In the genomic region with DNA sequence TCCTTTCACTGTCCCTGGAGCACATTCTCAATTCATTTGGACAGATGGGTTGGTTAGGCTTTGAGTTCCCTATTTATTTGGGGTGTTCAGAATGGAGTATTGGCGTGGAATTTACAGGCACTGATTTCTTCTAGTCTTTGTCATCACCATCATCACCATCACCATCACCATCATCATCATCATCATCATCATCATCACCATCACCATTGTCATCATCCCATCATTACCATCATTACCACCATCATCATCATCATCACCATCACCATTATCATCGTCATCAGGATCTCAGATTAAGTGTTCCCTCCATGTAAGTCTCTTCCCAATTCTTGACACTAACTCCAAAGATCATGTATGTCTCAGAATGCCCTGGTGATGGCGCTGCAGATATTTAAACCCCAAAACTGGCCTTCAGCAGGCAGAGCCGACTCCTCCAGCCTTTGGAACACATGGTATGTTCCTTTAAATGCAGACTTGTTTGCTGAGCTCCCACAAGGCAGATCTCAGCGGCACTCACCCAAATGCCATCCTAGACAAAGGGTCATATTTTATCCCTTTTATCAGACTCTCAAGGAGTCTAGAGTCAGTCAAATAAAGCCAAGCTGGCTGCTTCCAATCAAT, we compare ENCODE assay signal across 16 cellular contexts. TPM values are rescaled to one million over a fixed set of nuclear protein-coding genes. Genes with fewer than 3 reads are reported as not detected.
DNase-seq lines count a peak whose midpoint lies in the region; ATAC-seq and TF ChIP-seq lines count a peak whose summit lies in the region.
"Had no signal": no experiment of that assay in that cellular context is flagged by ENCODE, and none has a peak within 500 bp of the region (broad histone marks: within the 10 kb centered on the region; RNA-seq: fewer than 3 reads in every experiment).

No MANE protein-coding gene starts in this region.

- H3K4me3 Mint-ChIP-seq in activated naive CD4-positive, alpha-beta T cell treated with anti-CD3 and anti-CD28 coated beads for 36 hours = no peak overlapping the region
- H3K4me3 Mint-ChIP-seq in type B pancreatic cell = no peak overlapping the region
- H3K4me3 Mint-ChIP-seq: neural crest cell had no signal

- peak; percentile 8 for DNase-seq in activated naive CD4-positive, alpha-beta T cell treated with anti-CD3 and anti-CD28 coated beads for 36 hours
- DNase-seq in activated naive CD4-positive, alpha-beta T cell treated with anti-CD3 and anti-CD28 coated beads, Interleukin-2, amount 50 U/mL, for 16 hours = no peak
- DNase-seq in PC-3 (peak; percentile 45), fibroblast of villous mesenchyme (ENCODE audit: low read depth) (peak; percentile 32), type B pancreatic cell (ENCODE audit: extremely low spot score, unreplicated experiment) (no peak), NCI-H2029 treated with DMSO at 0.1 percent for 48 hours (lab: John Stamatoyannopoulos, UW) (no peak), suprapubic skin (ENCODE audit: low spot score in 2 of 2) (no peak)
- DNase-seq: activated CD4-positive, alpha-beta T cell treated with anti-CD3 and anti-CD28 coated beads for 4 hours; caudate nucleus; left cardiac atrium; NCI-H2171; stimulated activated CD8-positive, alpha-beta memory T cell treated with anti-CD3 and anti-CD28 coated beads, Interleukin-4, amount 100 ng/mL, for 48 hours had no signal

- H4K20me1 ChIP-seq in PC-3 (ENCODE audit: low read length) = no peaks in the 10 kb centered on the region
- H4K20me1 ChIP-seq: BLaER1 had no signal

- POLR2A ChIA-PET in PC-3 (lab: Charles Lee; ENCODE audit: unreplicated experiment) = no interaction called here

- TF ChIP-seq POLR2A in suprapubic skin (IDR thresholded peaks at IDR 0.05) = no peak

- no peak overlapping the region for H2AFZ ChIP-seq in PC-3 (ENCODE audit: low read length)

- H3K9me3 ChIP-seq in PC-3 (ENCODE audit: low read length) = no peaks in the 10 kb centered on the region
- H3K9me3 ChIP-seq in suprapubic skin = no peaks in the 10 kb centered on the region
- H3K9me3 ChIP-seq: BLaER1 had no signal

- no peaks in the 10 kb centered on the region for H3F3A ChIP-seq in PC-3 (ENCODE audit: low read length, unreplicated experiment)

- H3K9me2 ChIP-seq in PC-3 (replicated peaks; ENCODE audit: low read length) = no peaks in the 10 kb centered on the region

- H3K4me1 Mint-ChIP-seq in activated naive CD4-positive, alpha-beta T cell treated with anti-CD3 and anti-CD28 coated beads for 36 hours (ENCODE audit: low read depth) = no peaks in the 10 kb centered on the region
- H3K4me1 Mint-ChIP-seq in type B pancreatic cell (ENCODE audit: unreplicated experiment) = no peaks in the 10 kb centered on the region
- H3K4me1 Mint-ChIP-seq: neural crest cell had no signal

- H3K9me3 Mint-ChIP-seq in activated naive CD4-positive, alpha-beta T cell treated with anti-CD3 and anti-CD28 coated beads for 36 hours = no peaks in the 10 kb centered on the region
- H3K9me3 Mint-ChIP-seq in type B pancreatic cell = no peaks in the 10 kb centered on the region
- H3K9me3 Mint-ChIP-seq: neural crest cell had no signal

- no peak overlapping the region for H3K4me3 ChIP-seq in PC-3 (ENCODE audit: low read length)
- H3K4me3 ChIP-seq in fibroblast of villous mesenchyme (ENCODE audit: low read depth, low read length) = no peak overlapping the region
- no peak overlapping the region for H3K4me3 ChIP-seq in suprapubic skin
- H3K4me3 ChIP-seq: BLaER1 had no signal

- H3K27me3 Mint-ChIP-seq in activated naive CD4-positive, alpha-beta T cell treated with anti-CD3 and anti-CD28 coated beads for 36 hours (ENCODE audit: low read depth) = peaks cover 2% of the 10 kb centered on the region
- no peaks in the 10 kb centered on the region for H3K27me3 Mint-ChIP-seq in type B pancreatic cell

- H3K9ac ChIP-seq in PC-3 (ENCODE audit: low read length) = no peak overlapping the region
- H3K9ac ChIP-seq: BLaER1 had no signal

- 42% methylated on average over 5 of the region's 5 CpGs for WGBS in suprapubic skin

- H3K79me2 ChIP-seq in PC-3 (ENCODE audit: low read length) = no peaks in the 10 kb centered on the region

- no peaks in the 10 kb centered on the region for H3K36me3 Mint-ChIP-seq in activated naive CD4-positive, alpha-beta T cell treated with anti-CD3 and anti-CD28 coated beads for 36 hours (ENCODE audit: low read depth)
- no peaks in the 10 kb centered on the region for H3K36me3 Mint-ChIP-seq in type B pancreatic cell

- ATAC-seq in PC-3 (no peak), HG03025 (IDR thresholded peaks at IDR 0.05; ENCODE audit: low FRiP score, unreplicated experiment) (no peak)
- ATAC-seq: left cardiac atrium, SK-N-SH treated with all-trans-retinoic acid at 6 μM for 48 hours had no signal

- TF ChIP-seq CTCF in PC-3 (conservative IDR thresholded peaks at IDR 0.05; ENCODE audit: low read depth, low read length) (peak; percentile 45), fibroblast of villous mesenchyme (IDR thresholded peaks at IDR 0.05; ENCODE audit: insufficient read depth, low read depth, low read length) (peak; percentile 32), type B pancreatic cell (conservative IDR thresholded peaks at IDR 0.05) (peak; percentile 39), suprapubic skin (IDR thresholded peaks at IDR 0.05) (no peak)

- H3K27ac ChIP-seq in PC-3 (ENCODE audit: low read length) = no peak overlapping the region
- no peak overlapping the region for H3K27ac ChIP-seq in suprapubic skin
- H3K27ac ChIP-seq: BLaER1 had no signal

- H3K27ac Mint-ChIP-seq in activated naive CD4-positive, alpha-beta T cell treated with anti-CD3 and anti-CD28 coated beads for 36 hours = no peak overlapping the region
- no peak overlapping the region for H3K27ac Mint-ChIP-seq in type B pancreatic cell

- no TSS peak for BruUV-seq in PC-3 (replicated peaks; lab: Mats Ljungman, UMichigan)

- H3K4me2 ChIP-seq in PC-3 (ENCODE audit: low read length) = no peak overlapping the region
- H3K4me2 ChIP-seq: BLaER1 had no signal

- intact Hi-C loops in activated naive CD4-positive, alpha-beta T cell treated with anti-CD3 and anti-CD28 coated beads for 36 hours (cut with micrococcal nuclease) = loop anchor here (5.0 to 10.0 kb wide), 2 partner anchors 531 to 644 kb away; a partner anchor contains a TSS
- intact Hi-C loops in PC-3 (cut with micrococcal nuclease) = no loop called here

- CTCF ChIA-PET in activated naive CD4-positive, alpha-beta T cell treated with anti-CD3 and anti-CD28 coated beads for 36 hours (lab: Charles Lee) = no interaction called here
- CTCF ChIA-PET in PC-3 (lab: Charles Lee) = no interaction called here

- TF ChIP-seq EP300 in suprapubic skin (IDR thresholded peaks at IDR 0.05) = no peak

- no peaks in the 10 kb centered on the region for H3K36me3 ChIP-seq in PC-3 (ENCODE audit: low read depth, low read length)
- H3K36me3 ChIP-seq in suprapubic skin = no peaks in the 10 kb centered on the region
- H3K36me3 ChIP-seq: BLaER1 had no signal

- H3K4me1 ChIP-seq in PC-3 (ENCODE audit: insufficient read depth, low read length) = no peaks in the 10 kb centered on the region
- no peaks in the 10 kb centered on the region for H3K4me1 ChIP-seq in suprapubic skin
- H3K4me1 ChIP-seq: BLaER1 had no signal

- H3K27me3 ChIP-seq in PC-3 (ENCODE audit: low read length) (no peaks in the 10 kb centered on the region), suprapubic skin (no peaks in the 10 kb centered on the region)
- H3K27me3 ChIP-seq: BLaER1 had no signal

RNA-seq across cellular contexts. Expression of a gene that starts 19.8 kb away (rescaled TPM):
- total RNA-seq in activated naive CD4-positive, alpha-beta T cell treated with anti-CD3 and anti-CD28 coated beads for 36 hours = not detected
- total RNA-seq in PC-3 (2014; rRNA removed) = not detected in 2 replicates
- not detected in 2 replicates for total RNA-seq in fibroblast of villous mesenchyme
- not detected in 2 replicates for total RNA-seq in type B pancreatic cell (ENCODE audit: low replicate concordance)
- total RNA-seq in suprapubic skin = not detected
- total RNA-seq: left cardiac atrium, neural crest cell had no signal

Comparison
In these comparisons a context has a peak if more than half of its experiments do, and no peak if none do; other contexts are left out.
1. DNase-seq: peak in activated naive CD4-positive, alpha-beta T cell treated with anti-CD3 and anti-CD28 coated beads for 36 hours (single experiment), PC-3 (single experiment) and fibroblast of villous mesenchyme (single experiment); none in activated naive CD4-positive, alpha-beta T cell treated with anti-CD3 and anti-CD28 coated beads, Interleukin-2, amount 50 U/mL, for 16 hours (single experiment), type B pancreatic cell (single experiment), NCI-H2029 treated with DMSO at 0.1 percent for 48 hours (single experiment) and suprapubic skin (0 of 2).
2. CTCF ChIP-seq: peak in PC-3 (single experiment), fibroblast of villous mesenchyme (single experiment) and type B pancreatic cell (single experiment); none in suprapubic skin (0 of 2).